In genomic region chr9:87863882-87864465, GRCh38 we compare ENCODE assay signal across 25 cellular contexts. TPM values are rescaled to one million over a fixed set of nuclear protein-coding genes. Genes with fewer than 3 reads are reported as not detected.
"Had no signal": no experiment of that assay in that cellular context is flagged by ENCODE, and none has a peak within 500 bp of the region (broad histone marks: within the 10 kb centered on the region; RNA-seq: fewer than 3 reads in every experiment).

No MANE protein-coding gene starts in this region.

- H3K27ac ChIP-seq: coronary artery, gastrocnemius medialis, heart right ventricle, neutrophil, sigmoid colon, skin epidermis, suprapubic skin, thyroid gland had no signal

- H3K36me3 ChIP-seq: gastrocnemius medialis, heart right ventricle, neutrophil, sigmoid colon, suprapubic skin, thyroid gland had no signal

- H3K27me3 ChIP-seq: gastrocnemius medialis, heart right ventricle, neutrophil, sigmoid colon, suprapubic skin, thyroid gland had no signal

- H3K9me3 ChIP-seq: gastrocnemius medialis, neutrophil, thyroid gland had no signal

- ATAC-seq: gastrocnemius medialis; heart right ventricle; left ventricle myocardium superior; mucosa of descending colon; naive thymus-derived CD8-positive, alpha-beta T cell; stimulated activated naive CD8-positive, alpha-beta T cell treated with anti-CD3 and anti-CD28 coated beads, Interleukin-15, Interleukin-2, amounts not matched to agents 100 U/mL and 50 U/mL, for 24 hours had no signal

- H3K4me3 ChIP-seq: coronary artery, gastrocnemius medialis, heart right ventricle, mucosa of descending colon, sigmoid colon, skin epidermis, suprapubic skin, thyroid gland had no signal

- H3K4me1 ChIP-seq: gastrocnemius medialis, heart right ventricle, sigmoid colon, suprapubic skin, thyroid gland had no signal

- DNase-seq: effector CD4-positive, alpha-beta T cell; gastrocnemius medialis; heart right ventricle; left ventricle myocardium superior; mammary epithelial cell; mucosa of descending colon; naive thymus-derived CD8-positive, alpha-beta T cell; sigmoid colon; stimulated activated CD4-positive, alpha-beta T cell treated with anti-CD3 and anti-CD28 coated beads, Interleukin-12 subunit alpha, Interleukin-12 subunit beta, amount 100 ng/mL, for 4 hours; stimulated activated CD4-positive, alpha-beta T cell treated with anti-CD3 and anti-CD28 coated beads, Interleukin-2, amount 100 ng/mL, for 48 hours; stimulated activated naive CD8-positive, alpha-beta T cell treated with anti-CD3 and anti-CD28 coated beads, Interleukin-15, Interleukin-2, amounts not matched to agents 100 U/mL and 50 U/mL, for 24 hours; thyroid gland had no signal

- FAIRE-seq: keratinocyte, urothelium cell line had no signal

RNA-seq across cellular contexts. Expression of gene SPATA31E1, which starts 18.7 kb away (rescaled TPM):
- total RNA-seq: chondrocyte; dermis microvascular lymphatic vessel endothelial cell; fibroblast of villous mesenchyme; gastrocnemius medialis; heart right ventricle; left ventricle myocardium superior; mammary epithelial cell; naive thymus-derived CD8-positive, alpha-beta T cell; pulmonary artery endothelial cell; sigmoid colon; suprapubic skin had no signal
- polyA plus RNA-seq: esophagus; heart right ventricle; keratinocyte; mammary epithelial cell; naive thymus-derived CD8-positive, alpha-beta T cell; neural cell had no signal

RNA-seq across cellular contexts. Expression of gene SPATA31C1, which starts 53.8 kb away (rescaled TPM):
- total RNA-seq: chondrocyte; dermis microvascular lymphatic vessel endothelial cell; fibroblast of villous mesenchyme; gastrocnemius medialis; heart right ventricle; left ventricle myocardium superior; mammary epithelial cell; mucosa of descending colon; naive thymus-derived CD8-positive, alpha-beta T cell; osteoblast; pulmonary artery endothelial cell; sigmoid colon; suprapubic skin; thyroid gland had no signal
- polyA plus RNA-seq: esophagus; heart right ventricle; keratinocyte; mammary epithelial cell; naive thymus-derived CD8-positive, alpha-beta T cell; neural cell; sigmoid colon had no signal
